ENCODE assay signal across 18 cellular contexts in genomic region chr14:90740946-90741681, GRCh38.
DNase-seq lines count a peak whose midpoint lies in the region; ATAC-seq, FAIRE-seq and TF ChIP-seq lines count a peak whose summit lies in the region.
"Had no signal": no experiment of that assay in that cellular context is flagged by ENCODE, and none has a peak within 500 bp of the region (broad histone marks: within the 10 kb centered on the region; RNA-seq: fewer than 3 reads in every experiment).

No MANE protein-coding gene starts in this region.

- peaks cover 5% of the 10 kb centered on the region for H3K36me3 Mint-ChIP-seq in progenitor cell of endocrine pancreas (ENCODE audit: insufficient read depth)
- H3K36me3 Mint-ChIP-seq in stimulated activated naive B cell treated with anti-CD40 and anti-IgM and Interleukin-4, amounts not matched to agents 10 μg/mL and 1 μg/mL and 100 μg/mL, for 72 hours = no peaks in the 10 kb centered on the region
- H3K36me3 Mint-ChIP-seq: CD14-positive monocyte; CD4-positive, alpha-beta memory T cell had no signal

- peak overlapping the region; percentile 65 for H3K27ac Mint-ChIP-seq in progenitor cell of endocrine pancreas
- H3K27ac Mint-ChIP-seq in stimulated activated naive B cell treated with anti-CD40 and anti-IgM and Interleukin-4, amounts not matched to agents 10 μg/mL and 1 μg/mL and 100 μg/mL, for 72 hours = no peak overlapping the region
- H3K27ac Mint-ChIP-seq: CD14-positive monocyte, H9 had no signal

- H3K9me3 Mint-ChIP-seq in progenitor cell of endocrine pancreas (ENCODE audit: low read depth) = no peaks in the 10 kb centered on the region
- no peaks in the 10 kb centered on the region for H3K9me3 Mint-ChIP-seq in stimulated activated naive B cell treated with anti-CD40 and anti-IgM and Interleukin-4, amounts not matched to agents 10 μg/mL and 1 μg/mL and 100 μg/mL, for 72 hours
- H3K9me3 Mint-ChIP-seq: CD14-positive monocyte; CD4-positive, alpha-beta memory T cell; H9 had no signal

- DNase-seq in HepG2 (ENCODE audit: low spot score) (no peak), left lobe of liver (ENCODE audit: low spot score) (peak; percentile 57), progenitor cell of endocrine pancreas (ENCODE audit: low spot score, unreplicated experiment) (no peak), ureter (ENCODE audit: low spot score) (peak; percentile 18)
- no peak for DNase-seq in stimulated activated naive B cell treated with anti-CD40 and anti-IgM and Interleukin-4, amounts not matched to agents 10 μg/mL and 1 μg/mL and 100 μg/mL, for 72 hours
- DNase-seq: AML-193; CD4-positive, alpha-beta memory T cell; DMS79 treated with DMSO at 0.1 percent for 48 hours; GF-D8; GOT3; H9 had no signal

- BruUV-seq in HepG2 (replicated peaks; lab: Mats Ljungman, UMichigan) = no TSS peak

- no peak overlapping the region for H2AFZ ChIP-seq in HepG2 (ENCODE audit: low read length)

- TF ChIP-seq EP300 in HepG2 (IDR thresholded peaks at IDR 0.05; ENCODE audit: low read depth in 2 of 2, low read length in 2 of 2) = no peak
- no peak for TF ChIP-seq EP300 in HepG2 (CRISPR knock-in tag; IDR thresholded peaks at IDR 0.05; ENCODE audit: borderline replicate concordance)

- 82% methylated on average over 12 of the region's 12 CpGs for WGBS in liver
- 80% methylated on average over 7 of the region's 12 CpGs for WGBS in HepG2 (ENCODE audit: low lambda C conversion rate)

- H3K36me3 ChIP-seq in liver (ENCODE audit: control insufficient read depth in 4 of 4, insufficient read depth in 3 of 4, low read depth in 1 of 4, low read length in 3 of 4) (peaks cover 0 to 5% (median 2%) of the 10 kb centered on the region in 4 donors), HepG2 (replicated peaks in 1 of 2; ENCODE audit: control insufficient read depth in 1 of 2, insufficient read depth in 2 of 2, low read length in 2 of 2) (no peaks in the 10 kb centered on the region)

- H3K9me3 ChIP-seq in liver (ENCODE audit: control insufficient read depth in 4 of 4, low read length in 3 of 4) (no peaks in the 10 kb centered on the region), HepG2 (ENCODE audit: low read length) (no peaks in the 10 kb centered on the region)
- H3K9me3 ChIP-seq: A549 had no signal

- no peak for ATAC-seq in HepG2
- ATAC-seq in left lobe of liver = peak; percentile 92
- ATAC-seq in GM21528 (IDR thresholded peaks at IDR 0.05; ENCODE audit: low FRiP score, unreplicated experiment) = no peak
- no peak for ATAC-seq in stimulated activated naive B cell treated with anti-CD40 and anti-IgM and Interleukin-4, amounts not matched to agents 10 μg/mL and 1 μg/mL and 100 μg/mL, for 72 hours (replicated peaks)
- no peak for ATAC-seq in GM18511 (IDR thresholded peaks at IDR 0.05; ENCODE audit: unreplicated experiment)
- ATAC-seq: A549 had no signal

- in situ Hi-C loops in HepG2 (cut with HindIII; ENCODE audit: extremely low pct_ligation_motif_present, low pct_unique_long_range_greater_than_20kb) = no loop called here

- H3K27me3 ChIP-seq in liver (ENCODE audit: control insufficient read depth in 4 of 4, insufficient read depth in 4 of 4, low read length in 3 of 4) (no peaks in the 10 kb centered on the region), HepG2 (ENCODE audit: control insufficient read depth in 1 of 2, insufficient read depth in 2 of 2, low read length in 2 of 2) (no peaks in the 10 kb centered on the region; a peak in 1 of 5 replicates)

- POLR2A ChIA-PET in HepG2 (lab: Yijun Ruan, JAX) = no interaction called here

- TF ChIP-seq POLR2A in HepG2 (IDR thresholded peaks at IDR 0.05; ENCODE audit: insufficient read depth in 1 of 2, low read depth in 2 of 2, low read length in 2 of 2) = no peak

- no peak overlapping the region for H3K4me3 Mint-ChIP-seq in progenitor cell of endocrine pancreas (ENCODE audit: low read depth)
- H3K4me3 Mint-ChIP-seq in stimulated activated naive B cell treated with anti-CD40 and anti-IgM and Interleukin-4, amounts not matched to agents 10 μg/mL and 1 μg/mL and 100 μg/mL, for 72 hours = no peak overlapping the region
- H3K4me3 Mint-ChIP-seq: CD14-positive monocyte; CD4-positive, alpha-beta memory T cell; H9 had no signal

- H3K79me2 ChIP-seq in HepG2 (ENCODE audit: insufficient read depth, low read length) = no peaks in the 10 kb centered on the region

- FAIRE-seq in HepG2 (lab: Jason Lieb, UNC) = no peak
- FAIRE-seq: A549, GM19239 had no signal

- H3K9ac ChIP-seq in liver (ENCODE audit: low read depth in 1 of 2, low read length in 2 of 2) (no peak overlapping the region), HepG2 (ENCODE audit: insufficient read depth, low read depth, low read length) (no peak overlapping the region)

- intact Hi-C loops in HepG2 (cut with micrococcal nuclease; ENCODE audit: unreplicated experiment) = no loop called here

- H3K27ac ChIP-seq in liver (ENCODE audit: low read depth in 1 of 2, low read length in 2 of 2) = no peak overlapping the region
- no peak overlapping the region for H3K27ac ChIP-seq in HepG2 (ENCODE audit: extremely low read length, insufficient read depth, low read length)
- H3K27ac ChIP-seq: 22Rv1, A549 had no signal

- TF ChIP-seq RAD21 in liver (IDR thresholded peaks at IDR 0.05) = no peak
- TF ChIP-seq RAD21 in HepG2 (CRISPR knock-in tag; IDR thresholded peaks at IDR 0.05) = no peak

- H3K4me1 Mint-ChIP-seq in progenitor cell of endocrine pancreas (ENCODE audit: low read depth) = no peaks in the 10 kb centered on the region
- H3K4me1 Mint-ChIP-seq in stimulated activated naive B cell treated with anti-CD40 and anti-IgM and Interleukin-4, amounts not matched to agents 10 μg/mL and 1 μg/mL and 100 μg/mL, for 72 hours = no peaks in the 10 kb centered on the region
- H3K4me1 Mint-ChIP-seq: CD14-positive monocyte; CD4-positive, alpha-beta memory T cell had no signal

- CTCF ChIA-PET in HepG2 (lab: Yijun Ruan, JAX; ENCODE audit: low intra/inter-chr PET ratio, low total read pairs) = no interaction called here

- H3K4me1 ChIP-seq in liver (ENCODE audit: control insufficient read depth in 4 of 4, insufficient read depth in 4 of 4, low read length in 3 of 4) (peaks cover 0 to 2% (median 0%) of the 10 kb centered on the region in 4 donors), HepG2 (ENCODE audit: insufficient read depth, low read length) (no peaks in the 10 kb centered on the region)
- H3K4me1 ChIP-seq: A549 had no signal

- H4K20me1 ChIP-seq in HepG2 (ENCODE audit: insufficient read depth, low read length) = no peaks in the 10 kb centered on the region

- no peaks in the 10 kb centered on the region for H3K27me3 Mint-ChIP-seq in progenitor cell of endocrine pancreas
- no peaks in the 10 kb centered on the region for H3K27me3 Mint-ChIP-seq in stimulated activated naive B cell treated with anti-CD40 and anti-IgM and Interleukin-4, amounts not matched to agents 10 μg/mL and 1 μg/mL and 100 μg/mL, for 72 hours
- H3K27me3 Mint-ChIP-seq: CD4-positive, alpha-beta memory T cell had no signal

- H3K4me3 ChIP-seq in liver (ENCODE audit: low read depth in 1 of 3, low read length in 3 of 3) (no peak overlapping the region), HepG2 (replicated peaks in 1 of 3; ENCODE audit: insufficient read depth in 1 of 3, low read depth in 2 of 3, low read length in 3 of 3) (no peak overlapping the region)
- H3K4me3 ChIP-seq: A549 had no signal

- TF ChIP-seq CTCF in liver (IDR thresholded peaks at IDR 0.05; ENCODE audit: low read depth, low read length, missing input control) (no peak), HepG2 (CRISPR knock-in tag; IDR thresholded peaks at IDR 0.05) (no peak), progenitor cell of endocrine pancreas (IDR thresholded peaks at IDR 0.05; ENCODE audit: unreplicated experiment) (no peak)

- H3K4me2 ChIP-seq in HepG2 (ENCODE audit: low read depth, low read length) = no peak overlapping the region
- H3K4me2 ChIP-seq: A549 had no signal

TF ChIP-seq in liver, 16 proteins besides CTCF, POLR2A, EP300 and RAD21 (continues in another document):
- TF ChIP-seq NR2F2 (IDR thresholded peaks at IDR 0.05) (no peak), EGR1 (IDR thresholded peaks at IDR 0.05; ENCODE audit: low read depth in 2 of 2) (no peak), FOXA2 (IDR thresholded peaks at IDR 0.05) (no peak), HNF4G (IDR thresholded peaks at IDR 0.05) (no peak), TAF1 (conservative IDR thresholded peaks at IDR 0.05) (no peak)
- TF ChIP-seq, protein P1, sequence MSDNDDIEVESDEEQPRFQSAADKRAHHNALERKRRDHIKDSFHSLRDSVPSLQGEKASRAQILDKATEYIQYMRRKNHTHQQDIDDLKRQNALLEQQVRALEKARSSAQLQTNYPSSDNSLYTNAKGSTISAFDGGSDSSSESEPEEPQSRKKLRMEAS (IDR thresholded peaks at IDR 0.05) = no peak

TF ChIP-seq in HepG2, 621 proteins besides CTCF, POLR2A, EP300 and RAD21:
- TF ChIP-seq ZNF282 (IDR thresholded peaks at IDR 0.05; ENCODE audit: partially characterized antibody) = no peak
- no peak for TF ChIP-seq BHLHE40 (IDR thresholded peaks at IDR 0.05; ENCODE audit: low read length)

Comparison
In these comparisons a context has a peak if more than half of its experiments do, and no peak if none do; other contexts are left out.
1. DNase-seq: peak in left lobe of liver (single experiment) and ureter (single experiment); none in HepG2 (single experiment), progenitor cell of endocrine pancreas (single experiment) and stimulated activated naive B cell treated with anti-CD40 and anti-IgM and Interleukin-4, amounts not matched to agents 10 μg/mL and 1 μg/mL and 100 μg/mL, for 72 hours (single experiment).